16 cellular contexts compared by ENCODE assay signal in genomic region chr13:73778242-73778864, GRCh38.
"Had no signal": no experiment of that assay in that cellular context is flagged by ENCODE, and none has a peak within 500 bp of the region (broad histone marks: within the 10 kb centered on the region; RNA-seq: fewer than 3 reads in every experiment).

No MANE protein-coding gene starts in this region.

- H3K4me1 Mint-ChIP-seq: activated naive CD8-positive, alpha-beta T cell treated with anti-CD3 and anti-CD28 coated beads, Interleukin-2, amount 10 ng/mL, durations not matched to agents 7 days and 5 days had no signal

- H3K27me3 Mint-ChIP-seq: activated naive CD8-positive, alpha-beta T cell treated with anti-CD3 and anti-CD28 coated beads, Interleukin-2, amount 10 ng/mL, durations not matched to agents 7 days and 5 days; stimulated activated naive CD8-positive, alpha-beta T cell treated with anti-CD3 and anti-CD28 coated beads, Interleukin-15, Interleukin-2, amounts not matched to agents 100 ng/mL and 50 ng/mL, for 24 hours had no signal

- H3K9me3 ChIP-seq: esophagus squamous epithelium, heart right ventricle, ovary, testis had no signal

- H3K27ac Mint-ChIP-seq: activated naive CD8-positive, alpha-beta T cell treated with anti-CD3 and anti-CD28 coated beads, Interleukin-2, amount 10 ng/mL, durations not matched to agents 7 days and 5 days; neural progenitor cell; stimulated activated naive CD8-positive, alpha-beta T cell treated with anti-CD3 and anti-CD28 coated beads, Interleukin-15, Interleukin-2, amounts not matched to agents 100 ng/mL and 50 ng/mL, for 24 hours had no signal

- H3K9me3 Mint-ChIP-seq: neural progenitor cell had no signal

- H3K36me3 ChIP-seq: esophagus squamous epithelium, neural progenitor cell, ovary had no signal

- H3K4me3 ChIP-seq: dorsolateral prefrontal cortex, esophagus squamous epithelium, heart right ventricle, neural progenitor cell, ovary, testis had no signal

- H3K4me1 ChIP-seq: testis had no signal

- H3K4me3 Mint-ChIP-seq: activated naive CD8-positive, alpha-beta T cell treated with anti-CD3 and anti-CD28 coated beads, Interleukin-2, amount 10 ng/mL, durations not matched to agents 7 days and 5 days; neural progenitor cell; stimulated activated naive CD8-positive, alpha-beta T cell treated with anti-CD3 and anti-CD28 coated beads, Interleukin-15, Interleukin-2, amounts not matched to agents 100 ng/mL and 50 ng/mL, for 24 hours had no signal

- H3K27ac ChIP-seq: dorsolateral prefrontal cortex, esophagus squamous epithelium, heart right ventricle, neural progenitor cell, ovary, testis had no signal

- ATAC-seq: heart right ventricle, left ventricle myocardium superior had no signal

- H3K27me3 ChIP-seq: dorsolateral prefrontal cortex, esophagus squamous epithelium, heart right ventricle, neural progenitor cell, ovary, testis had no signal

- DNase-seq: activated CD4-positive, alpha-beta T cell treated with anti-CD3 and anti-CD28 coated beads, Interleukin-2, amount 50 U/mL, for 48 hours; activated CD4-positive, CD25-positive, alpha-beta regulatory T cell treated with anti-CD3 and anti-CD28 coated beads, Interleukin-2, amount 50 U/mL, for 72 hours; activated naive CD8-positive, alpha-beta T cell treated with anti-CD3 and anti-CD28 coated beads, Interleukin-2, amount 10 ng/mL, durations not matched to agents 7 days and 5 days; activated T-cell treated with anti-CD3 and anti-CD28 coated beads, Interleukin-2, amount 50 U/mL, for 48 hours; anterior cingulate cortex; dorsolateral prefrontal cortex; esophagus squamous epithelium; heart right ventricle; islet precursor cell; left ventricle myocardium superior; ovary; stimulated activated CD4-positive, alpha-beta T cell treated with anti-CD3 and anti-CD28 coated beads, Interleukin-15, amount 100 ng/mL, for 24 hours; stimulated activated CD4-positive, alpha-beta T cell treated with anti-CD3 and anti-CD28 coated beads, Interleukin-4, amount 100 ng/mL, for 24 hours; testis had no signal
